In the genomic region with DNA sequence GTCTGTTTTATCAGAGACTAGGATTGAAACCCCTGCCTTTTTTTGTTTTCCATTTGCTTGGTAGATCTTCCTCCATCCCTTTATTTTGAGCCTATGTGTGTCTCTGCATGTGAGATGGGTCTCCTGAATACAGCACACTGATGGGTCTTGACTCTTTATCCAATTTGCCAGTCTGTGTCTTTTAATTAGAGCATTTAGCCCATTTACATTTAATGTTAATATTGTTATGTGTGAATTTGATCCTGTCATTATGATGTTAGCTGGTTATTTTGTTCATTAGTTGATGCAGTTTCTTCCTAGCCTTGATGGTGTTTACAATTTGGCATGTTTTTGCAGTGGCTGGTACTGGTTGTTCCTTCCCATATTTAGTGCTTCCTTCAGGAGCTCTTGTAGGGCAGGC, we compare ENCODE assay signal across 2 cellular contexts.
A peak's percentile ranks its signal among the peaks of the same experiment; 100 is the strongest.
DNase-seq lines count a peak whose midpoint lies in the region; ATAC-seq, FAIRE-seq and TF ChIP-seq lines count a peak whose summit lies in the region.
"Not testable (repeated sequence)": the region's sequence is repeated elsewhere in the genome, so short reads cannot be mapped to it uniquely, and the experiment has no call there.

No MANE protein-coding gene starts in this region.

- not testable (repeated sequence) for H3K4me3 Mint-ChIP-seq in stimulated activated naive B cell treated with anti-CD40 and anti-IgM and Interleukin-4, amounts not matched to agents 10 μg/mL and 1 μg/mL and 100 μg/mL, for 72 hours

- H3K9me1 ChIP-seq in K562 (ENCODE audit: control insufficient read depth, insufficient read depth, low read length): not testable (repeated sequence)

- CTCF ChIA-PET in K562 (lab: Yijun Ruan, JAX; ENCODE audit: low intra/inter-chr PET ratio): not testable (repeated sequence)

- not testable (repeated sequence) for H3K4me2 ChIP-seq in K562 (ENCODE audit: insufficient read depth, low read length)

- H3K36me3 Mint-ChIP-seq in stimulated activated naive B cell treated with anti-CD40 and anti-IgM and Interleukin-4, amounts not matched to agents 10 μg/mL and 1 μg/mL and 100 μg/mL, for 72 hours: peaks cover 34 to 44% of the 10 kb centered on the region in 2 donors

- DNase-seq in K562 (ENCODE audit: extremely low read depth in 1 of 4, low spot score in 3 of 4); stimulated activated naive B cell treated with anti-CD40 and anti-IgM and Interleukin-4, amounts not matched to agents 10 μg/mL and 1 μg/mL and 100 μg/mL, for 72 hours: not testable (repeated sequence)

- not testable (repeated sequence) for FAIRE-seq in K562 (lab: Jason Lieb, UNC)

- not testable (repeated sequence) for H3K27me3 ChIP-seq in K562 (ENCODE audit: control insufficient read depth in 2 of 2, insufficient read depth in 2 of 2, low read length in 2 of 2)

- H3K27me3 Mint-ChIP-seq in stimulated activated naive B cell treated with anti-CD40 and anti-IgM and Interleukin-4, amounts not matched to agents 10 μg/mL and 1 μg/mL and 100 μg/mL, for 72 hours: not testable (repeated sequence)

- not testable (repeated sequence) for TF ChIP-seq CTCF in K562 (IDR thresholded peaks at IDR 0.05 in 2 of 3, conservative IDR thresholded peaks at IDR 0.05 in 1 of 3; ENCODE audit: insufficient read depth in 2 of 3, low read depth in 1 of 3, low read length in 3 of 3)

- TF ChIP-seq RAD21 in K562 (CRISPR knock-in tag; conservative IDR thresholded peaks at IDR 0.05 in 1 of 2, IDR thresholded peaks at IDR 0.05 in 1 of 2): not testable (repeated sequence)

- not testable (repeated sequence) for H3K27ac ChIP-seq in K562 (ENCODE audit: extremely low read depth, low read depth, low read length)

- TF ChIP-seq EP300 in K562 (IDR thresholded peaks at IDR 0.05; ENCODE audit: low read length): not testable (repeated sequence)

- not testable (repeated sequence) for TF ChIP-seq POLR2A in K562 (conservative IDR thresholded peaks at IDR 0.05)

- H3K27ac Mint-ChIP-seq in stimulated activated naive B cell treated with anti-CD40 and anti-IgM and Interleukin-4, amounts not matched to agents 10 μg/mL and 1 μg/mL and 100 μg/mL, for 72 hours: peak overlapping the region; percentile 56

- H3K79me2 ChIP-seq in K562 (ENCODE audit: control insufficient read depth, insufficient read depth, low read length): not testable (repeated sequence)

- POLR2A ChIA-PET in K562 (lab: Yijun Ruan, JAX): not testable (repeated sequence)

- not testable (repeated sequence) for ATAC-seq in K562; stimulated activated naive B cell treated with anti-CD40 and anti-IgM and Interleukin-4, amounts not matched to agents 10 μg/mL and 1 μg/mL and 100 μg/mL, for 72 hours (replicated peaks)

- H3K4me1 Mint-ChIP-seq in stimulated activated naive B cell treated with anti-CD40 and anti-IgM and Interleukin-4, amounts not matched to agents 10 μg/mL and 1 μg/mL and 100 μg/mL, for 72 hours: not testable (repeated sequence)

- intact Hi-C loops in K562 (cut with micrococcal nuclease): not testable (repeated sequence)

- H3K9me3 Mint-ChIP-seq in stimulated activated naive B cell treated with anti-CD40 and anti-IgM and Interleukin-4, amounts not matched to agents 10 μg/mL and 1 μg/mL and 100 μg/mL, for 72 hours: peaks cover 6 to 15% of the 10 kb centered on the region in 2 donors

- H2AFZ ChIP-seq in K562 (ENCODE audit: low read depth, low read length): not testable (repeated sequence)

- H3K4me3 ChIP-seq in K562: not testable (repeated sequence)

- H3K9ac ChIP-seq in K562 (ENCODE audit: insufficient read depth in 1 of 2, low read depth in 2 of 2, low read length in 2 of 2): not testable (repeated sequence)

- H3K36me3 ChIP-seq in K562 (ENCODE audit: control insufficient read depth, insufficient read depth, low read length): not testable (repeated sequence)

- not testable (repeated sequence) for BruUV-seq in K562 (replicated peaks; lab: Mats Ljungman, UMichigan)

- not testable (repeated sequence) for H3K4me1 ChIP-seq in K562 (replicated peaks in 1 of 2; ENCODE audit: control insufficient read depth in 2 of 2, insufficient read depth in 2 of 2, low read length in 2 of 2)

- not testable (repeated sequence) for H4K20me1 ChIP-seq in K562 (replicated peaks; ENCODE audit: control insufficient read depth, insufficient read depth, low read length)

- H3K9me3 ChIP-seq in K562 (replicated peaks; ENCODE audit: control insufficient read depth, insufficient read depth, low read depth, low read length): not testable (repeated sequence)

- in situ Hi-C loops in K562 (cut with MboI): not testable (repeated sequence)

TF ChIP-seq in K562, 482 proteins besides CTCF, POLR2A, EP300 and RAD21:
- TF ChIP-seq ZNF507 (tag; conservative IDR thresholded peaks at IDR 0.05) (peak; percentile 92), ZNF354B (CRISPR knock-in tag; IDR thresholded peaks at IDR 0.05) (0 out of 2 replicates have a peak, but pooled peaks have one; percentile 41)
